ENCODE assay signal across 1 cellular context in the genomic region with DNA sequence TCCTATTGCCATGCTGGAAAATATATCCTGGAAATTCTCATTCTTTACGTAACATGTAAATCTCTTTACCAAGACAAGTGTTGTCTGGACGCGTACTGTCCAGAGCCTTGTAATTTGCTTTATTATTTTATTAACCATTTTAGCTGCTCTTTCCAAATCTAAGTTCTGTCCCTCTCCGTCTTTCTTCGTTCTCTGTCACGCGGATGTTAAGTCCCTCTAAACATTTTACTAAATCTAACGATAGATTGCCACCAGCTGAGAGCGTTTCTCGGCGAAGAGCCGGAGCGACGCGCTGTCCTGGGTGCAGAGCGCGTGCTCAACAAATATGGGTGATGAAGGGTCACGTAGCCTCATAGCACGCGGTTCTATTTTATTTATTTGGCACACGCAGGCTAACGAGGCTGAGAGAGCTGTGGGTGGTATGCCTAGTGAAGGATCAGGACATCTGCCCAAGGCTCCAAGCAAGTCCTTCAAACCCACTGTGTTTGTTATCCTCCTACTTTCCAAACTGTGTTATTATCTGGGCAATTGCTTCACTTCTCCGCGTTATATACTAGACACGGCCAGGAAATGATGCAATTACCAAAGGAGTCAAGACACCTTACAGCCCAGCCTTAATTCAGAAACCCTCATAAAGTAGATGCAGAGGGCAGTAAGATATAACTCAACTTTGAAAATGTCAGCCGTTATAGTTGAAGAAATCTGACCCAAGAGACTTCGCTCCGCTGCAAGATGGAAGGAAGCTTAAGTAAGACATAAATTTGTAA.
TF ChIP-seq lines count a peak whose summit lies in the region.

No MANE protein-coding gene starts in this region.

TF ChIP-seq in HepG2, 621 proteins besides CTCF, POLR2A, EP300 and RAD21 (continued from another document and continues in another):
- TF ChIP-seq, protein P1, sequence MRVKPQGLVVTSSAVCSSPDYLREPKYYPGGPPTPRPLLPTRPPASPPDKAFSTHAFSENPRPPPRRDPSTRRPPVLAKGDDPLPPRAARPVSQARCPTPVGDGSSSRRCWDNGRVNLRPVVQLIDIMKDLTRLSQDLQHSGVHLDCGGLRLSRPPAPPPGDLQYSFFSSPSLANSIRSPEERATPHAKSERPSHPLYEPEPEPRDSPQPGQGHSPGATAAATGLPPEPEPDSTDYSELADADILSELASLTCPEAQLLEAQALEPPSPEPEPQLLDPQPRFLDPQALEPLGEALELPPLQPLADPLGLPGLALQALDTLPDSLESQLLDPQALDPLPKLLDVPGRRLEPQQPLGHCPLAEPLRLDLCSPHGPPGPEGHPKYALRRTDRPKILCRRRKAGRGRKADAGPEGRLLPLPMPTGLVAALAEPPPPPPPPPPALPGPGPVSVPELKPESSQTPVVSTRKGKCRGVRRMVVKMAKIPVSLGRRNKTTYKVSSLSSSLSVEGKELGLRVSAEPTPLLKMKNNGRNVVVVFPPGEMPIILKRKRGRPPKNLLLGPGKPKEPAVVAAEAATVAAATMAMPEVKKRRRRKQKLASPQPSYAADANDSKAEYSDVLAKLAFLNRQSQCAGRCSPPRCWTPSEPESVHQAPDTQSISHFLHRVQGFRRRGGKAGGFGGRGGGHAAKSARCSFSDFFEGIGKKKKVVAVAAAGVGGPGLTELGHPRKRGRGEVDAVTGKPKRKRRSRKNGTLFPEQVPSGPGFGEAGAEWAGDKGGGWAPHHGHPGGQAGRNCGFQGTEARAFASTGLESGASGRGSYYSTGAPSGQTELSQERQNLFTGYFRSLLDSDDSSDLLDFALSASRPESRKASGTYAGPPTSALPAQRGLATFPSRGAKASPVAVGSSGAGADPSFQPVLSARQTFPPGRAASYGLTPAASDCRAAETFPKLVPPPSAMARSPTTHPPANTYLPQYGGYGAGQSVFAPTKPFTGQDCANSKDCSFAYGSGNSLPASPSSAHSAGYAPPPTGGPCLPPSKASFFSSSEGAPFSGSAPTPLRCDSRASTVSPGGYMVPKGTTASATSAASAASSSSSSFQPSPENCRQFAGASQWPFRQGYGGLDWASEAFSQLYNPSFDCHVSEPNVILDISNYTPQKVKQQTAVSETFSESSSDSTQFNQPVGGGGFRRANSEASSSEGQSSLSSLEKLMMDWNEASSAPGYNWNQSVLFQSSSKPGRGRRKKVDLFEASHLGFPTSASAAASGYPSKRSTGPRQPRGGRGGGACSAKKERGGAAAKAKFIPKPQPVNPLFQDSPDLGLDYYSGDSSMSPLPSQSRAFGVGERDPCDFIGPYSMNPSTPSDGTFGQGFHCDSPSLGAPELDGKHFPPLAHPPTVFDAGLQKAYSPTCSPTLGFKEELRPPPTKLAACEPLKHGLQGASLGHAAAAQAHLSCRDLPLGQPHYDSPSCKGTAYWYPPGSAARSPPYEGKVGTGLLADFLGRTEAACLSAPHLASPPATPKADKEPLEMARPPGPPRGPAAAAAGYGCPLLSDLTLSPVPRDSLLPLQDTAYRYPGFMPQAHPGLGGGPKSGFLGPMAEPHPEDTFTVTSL (CRISPR knock-in tag; IDR thresholded peaks at IDR 0.05; ENCODE audit: borderline replicate concordance), result peak; percentile 72; the same call in 1 of the 2 replicates
- TF ChIP-seq PRMT3 (CRISPR knock-in tag; IDR thresholded peaks at IDR 0.05; ENCODE audit: borderline replicate concordance, low read depth) (no peak), HES4 (CRISPR knock-in tag; IDR thresholded peaks at IDR 0.05; ENCODE audit: borderline replicate concordance) (peak; percentile 58), ZFP90 (CRISPR knock-in tag; IDR thresholded peaks at IDR 0.05; ENCODE audit: borderline replicate concordance) (0 out of 2 replicates have a peak, but pooled peaks have one; percentile 18), HIVEP1 (CRISPR knock-in tag; IDR thresholded peaks at IDR 0.05) (peak; percentile 52; the same call in 1 of the 2 replicates), ZNF530 (CRISPR knock-in tag; IDR thresholded peaks at IDR 0.05; ENCODE audit: low read depth) (no peak), SP2 (CRISPR knock-in tag; IDR thresholded peaks at IDR 0.05) (no peak), HDAC1 (CRISPR knock-in tag; IDR thresholded peaks at IDR 0.05) (peak; percentile 82), ZNF256 (CRISPR knock-in tag; conservative IDR thresholded peaks at IDR 0.05) (no peak), ZEB1 (IDR thresholded peaks at IDR 0.05; ENCODE audit: insufficient replicate concordance, low read depth) (peak; percentile 71), ZBTB40 (IDR thresholded peaks at IDR 0.05) (no peak), ZBTB40 (CRISPR knock-in tag; IDR thresholded peaks at IDR 0.05) (peak; percentile 87; the same call in 1 of the 2 replicates), ZKSCAN1 (IDR thresholded peaks at IDR 0.05; ENCODE audit: low read length) (no peak), MED1 (CRISPR knock-in tag; IDR thresholded peaks at IDR 0.05) (peak; percentile 62), HNRNPUL1 (IDR thresholded peaks at IDR 0.05; ENCODE audit: low read depth, low read length) (no peak), SMAD3 (CRISPR knock-in tag; IDR thresholded peaks at IDR 0.05) (no peak), NFIC (IDR thresholded peaks at IDR 0.05; ENCODE audit: low read length) (peak; percentile 22; the same call in 1 of the 2 replicates), ESRRA (CRISPR knock-in tag; IDR thresholded peaks at IDR 0.05; ENCODE audit: low read depth) (0 out of 2 replicates have a peak, but pooled peaks have one; percentile 16), HMGXB4 (CRISPR knock-in tag; IDR thresholded peaks at IDR 0.05; ENCODE audit: borderline replicate concordance in 1 of 2, low read depth in 1 of 2) (peak; percentile 83 to 97; a peak in 3 of 4 replicates), FOXJ3 (CRISPR knock-in tag; IDR thresholded peaks at IDR 0.05; ENCODE audit: borderline replicate concordance) (peak; percentile 50; the same call in 1 of the 2 replicates), HOXA5 (CRISPR knock-in tag; IDR thresholded peaks at IDR 0.05) (0 out of 2 replicates have a peak, but pooled peaks have one; percentile 56), REPIN1 (CRISPR knock-in tag; IDR thresholded peaks at IDR 0.05; ENCODE audit: borderline replicate concordance, low read depth) (peak; percentile 50; the same call in 1 of the 2 replicates), PRDM10 (CRISPR knock-in tag; IDR thresholded peaks at IDR 0.05; ENCODE audit: low read depth) (0 out of 2 replicates have a peak, but pooled peaks have one; percentile 5), ZNF274 (CRISPR knock-in tag; IDR thresholded peaks at IDR 0.05) (peak; percentile 85)
- TF ChIP-seq, protein P2, sequence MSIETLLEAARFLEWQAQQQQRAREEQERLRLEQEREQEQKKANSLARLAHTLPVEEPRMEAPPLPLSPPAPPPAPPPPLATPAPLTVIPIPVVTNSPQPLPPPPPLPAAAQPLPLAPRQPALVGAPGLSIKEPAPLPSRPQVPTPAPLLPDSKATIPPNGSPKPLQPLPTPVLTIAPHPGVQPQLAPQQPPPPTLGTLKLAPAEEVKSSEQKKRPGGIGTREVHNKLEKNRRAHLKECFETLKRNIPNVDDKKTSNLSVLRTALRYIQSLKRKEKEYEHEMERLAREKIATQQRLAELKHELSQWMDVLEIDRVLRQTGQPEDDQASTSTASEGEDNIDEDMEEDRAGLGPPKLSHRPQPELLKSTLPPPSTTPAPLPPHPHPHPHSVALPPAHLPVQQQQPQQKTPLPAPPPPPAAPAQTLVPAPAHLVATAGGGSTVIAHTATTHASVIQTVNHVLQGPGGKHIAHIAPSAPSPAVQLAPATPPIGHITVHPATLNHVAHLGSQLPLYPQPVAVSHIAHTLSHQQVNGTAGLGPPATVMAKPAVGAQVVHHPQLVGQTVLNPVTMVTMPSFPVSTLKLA (IDR thresholded peaks at IDR 0.05), result peak; percentile 44
